Comparison of ENCODE assay signal across 8 cellular contexts in genomic region chr19:50510700-50511068, GRCh38.
A peak's percentile ranks its signal among the peaks of the same experiment; 100 is the strongest.
DNase-seq lines count a peak whose midpoint lies in the region; TF ChIP-seq lines count a peak whose summit lies in the region.

No MANE protein-coding gene starts in this region.

- no peaks in the 10 kb centered on the region for H3K9me3 Mint-ChIP-seq in T-helper 1 cell treated with Interleukin-12 subunit alpha and Interleukin-12 subunit beta and Interleukin-4 antibody, amounts not matched to agents 30 μg/mL and 1 μg/mL, for 36 hours
- H3K9me3 Mint-ChIP-seq in nephron progenitor cell, result no peaks in the 10 kb centered on the region

- no peaks in the 10 kb centered on the region for H3K9me3 ChIP-seq in duodenal mucosa (ENCODE audit: control insufficient read depth in 1 of 2, low read length in 2 of 2)

- H3K4me3 ChIP-seq in duodenal mucosa (ENCODE audit: low read depth in 1 of 2, low read length in 2 of 2), result peak overlapping the region; percentile 74 to 94

- H3K36me3 ChIP-seq in duodenal mucosa (ENCODE audit: control insufficient read depth in 1 of 2, insufficient read depth in 2 of 2, low read length in 2 of 2), result no peaks in the 10 kb centered on the region

- peak overlapping the region; percentile 53 to 83 for H3K9ac ChIP-seq in duodenal mucosa (ENCODE audit: low read depth in 1 of 2, low read length in 2 of 2)

- peaks cover 15% of the 10 kb centered on the region for H3K4me1 Mint-ChIP-seq in T-helper 1 cell treated with Interleukin-12 subunit alpha and Interleukin-12 subunit beta and Interleukin-4 antibody, amounts not matched to agents 30 μg/mL and 1 μg/mL, for 36 hours (ENCODE audit: low read depth)
- peaks cover 47% of the 10 kb centered on the region for H3K4me1 Mint-ChIP-seq in nephron progenitor cell

- H3K36me3 Mint-ChIP-seq in T-helper 1 cell treated with Interleukin-12 subunit alpha and Interleukin-12 subunit beta and Interleukin-4 antibody, amounts not matched to agents 30 μg/mL and 1 μg/mL, for 36 hours (ENCODE audit: low read depth), result peaks cover 10% of the 10 kb centered on the region
- no peaks in the 10 kb centered on the region for H3K36me3 Mint-ChIP-seq in nephron progenitor cell (ENCODE audit: low read depth)

- H3K27me3 ChIP-seq in duodenal mucosa (ENCODE audit: control insufficient read depth in 1 of 2, insufficient read depth in 2 of 2, low read length in 2 of 2), result peaks cover 0 to 13% of the 10 kb centered on the region in 2 donors

- H3K27ac Mint-ChIP-seq in T-helper 1 cell treated with Interleukin-12 subunit alpha and Interleukin-12 subunit beta and Interleukin-4 antibody, amounts not matched to agents 30 μg/mL and 1 μg/mL, for 36 hours, result peak overlapping the region; percentile 98
- H3K27ac Mint-ChIP-seq in nephron progenitor cell, result peak overlapping the region; percentile 84

- no peak for DNase-seq in T-helper 1 cell
- DNase-seq in NCI-H82 treated with DMSO at 0.1 percent for 48 hours (lab: John Stamatoyannopoulos, UW; ENCODE audit: unreplicated experiment), result peak; percentile 27
- no peak for DNase-seq in nephron progenitor cell
- DNase-seq in NCI-H2081 treated with DMSO at 0.1 percent for 48 hours (lab: John Stamatoyannopoulos, UW), result no peak
- no peak for DNase-seq in medulla oblongata (ENCODE audit: extremely low spot score)
- DNase-seq in D341Med (ENCODE audit: low spot score), result no peak

- no peak for TF ChIP-seq CTCF in nephron progenitor cell (IDR thresholded peaks at IDR 0.05)

- peaks cover 8 to 11% of the 10 kb centered on the region in 2 donors for H3K4me1 ChIP-seq in duodenal mucosa (ENCODE audit: control insufficient read depth in 1 of 2, insufficient read depth in 2 of 2, low read length in 2 of 2)

- no peaks in the 10 kb centered on the region for H3K27me3 Mint-ChIP-seq in T-helper 1 cell treated with Interleukin-12 subunit alpha and Interleukin-12 subunit beta and Interleukin-4 antibody, amounts not matched to agents 30 μg/mL and 1 μg/mL, for 36 hours (ENCODE audit: low read depth)
- H3K27me3 Mint-ChIP-seq in nephron progenitor cell (ENCODE audit: low read depth, poor library complexity), result peaks cover 6% of the 10 kb centered on the region

- H3K4me3 Mint-ChIP-seq in T-helper 1 cell treated with Interleukin-12 subunit alpha and Interleukin-12 subunit beta and Interleukin-4 antibody, amounts not matched to agents 30 μg/mL and 1 μg/mL, for 36 hours, result peak overlapping the region; percentile 97
- peak overlapping the region; percentile 82 for H3K4me3 Mint-ChIP-seq in nephron progenitor cell

- peak overlapping the region; percentile 56 for H3K27ac ChIP-seq in duodenal mucosa (ENCODE audit: low read depth, low read length)
